ENCODE assay signal across 6 cellular contexts in genomic region chr2:158439062-158439461, GRCh38. TPM values are rescaled to one million over a fixed set of nuclear protein-coding genes. Genes with fewer than 3 reads are reported as not detected.
"Had no signal": no experiment of that assay in that cellular context is flagged by ENCODE, and none has a peak within 500 bp of the region (broad histone marks: within the 10 kb centered on the region; RNA-seq: fewer than 3 reads in every experiment).

No MANE protein-coding gene starts in this region.

RNA-seq across cellular contexts. Expression of gene CCDC148, which starts 17.5 kb away (rescaled TPM):
- total RNA-seq: naive thymus-derived CD8-positive, alpha-beta T cell; natural killer cell; natural killer cell treated with Interleukin-12 subunit alpha and Interleukin-12 subunit beta and Interleukin-15 and Interleukin-18, amount 100 ng/mL, for 72 hours; psoas muscle; pulmonary artery endothelial cell had no signal
- polyA plus RNA-seq: naive thymus-derived CD8-positive, alpha-beta T cell; smooth muscle cell had no signal
